In the genomic region with DNA sequence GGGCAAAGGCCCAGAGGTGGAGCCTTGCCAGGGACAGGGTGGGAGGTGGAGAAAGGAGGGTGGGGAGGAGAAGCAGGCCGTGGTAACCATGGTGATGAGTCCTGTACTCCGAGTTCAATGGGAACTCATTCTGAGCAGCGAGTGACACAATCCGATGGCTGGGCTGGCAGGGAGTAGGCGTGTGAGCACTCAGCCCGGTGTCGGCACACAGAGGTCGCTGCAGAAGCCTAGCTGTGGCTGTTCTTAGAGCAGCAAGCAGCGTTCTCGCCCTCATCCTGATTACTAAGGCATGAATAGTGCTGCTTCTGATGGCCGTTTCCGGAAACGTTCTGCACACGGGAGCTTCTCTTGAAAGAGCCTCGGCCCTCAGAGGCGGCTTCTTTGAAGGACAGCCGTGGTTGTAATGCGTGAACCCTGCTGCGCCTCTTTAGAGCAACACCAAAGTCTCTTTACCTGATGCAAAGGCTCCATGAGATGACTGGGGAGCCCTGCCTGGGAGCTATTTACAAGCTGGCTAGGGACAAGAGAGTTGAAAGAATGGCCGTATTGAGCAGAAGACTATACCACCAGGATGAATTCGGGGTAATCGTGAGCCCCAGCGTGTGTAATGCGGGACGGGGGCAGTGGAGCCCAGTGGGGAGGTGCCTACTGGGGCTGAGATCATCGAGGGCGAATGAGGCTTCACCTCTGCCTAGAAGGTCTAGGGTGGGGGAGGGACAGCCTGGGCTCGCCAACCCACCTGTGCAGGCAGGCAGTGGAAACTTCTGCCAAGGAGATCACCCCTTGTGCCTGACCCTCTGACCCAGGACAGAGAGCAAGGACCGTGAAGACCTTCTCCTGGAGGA, we compare ENCODE assay signal across 9 cellular contexts.
DNase-seq lines count a peak whose midpoint lies in the region; ATAC-seq, FAIRE-seq and TF ChIP-seq lines count a peak whose summit lies in the region.
"Had no signal": no experiment of that assay in that cellular context is flagged by ENCODE, and none has a peak within 500 bp of the region (broad histone marks: within the 10 kb centered on the region; RNA-seq: fewer than 3 reads in every experiment).

No MANE protein-coding gene starts in this region.

- TF ChIP-seq CTCF in K562 (IDR thresholded peaks at IDR 0.05 in 2 of 3, conservative IDR thresholded peaks at IDR 0.05 in 1 of 3; ENCODE audit: insufficient read depth in 2 of 3, low read depth in 1 of 3, low read length in 3 of 3) = no peak
- TF ChIP-seq CTCF in mesothelial cell of epicardium (IDR thresholded peaks at IDR 0.05; ENCODE audit: unreplicated experiment) = no peak
- no peak for TF ChIP-seq CTCF in esophagus squamous epithelium (IDR thresholded peaks at IDR 0.05)

- no peak overlapping the region for H3K27ac Mint-ChIP-seq in mesothelial cell of epicardium

- DNase-seq in Ammon's horn (ENCODE audit: low spot score) (peak; percentile 84), NCI-H1092 treated with DMSO at 0.1 percent for 48 hours (lab: John Stamatoyannopoulos, UW) (peak; percentile 78), K562 (ENCODE audit: extremely low read depth in 1 of 4, low spot score in 3 of 4) (peak in 1 of 4 experiments; percentile 12), mesothelial cell of epicardium (ENCODE audit: low spot score in 2 of 2, unreplicated experiment in 2 of 2) (no peak), esophagus squamous epithelium (lab: John Stamatoyannopoulos, UW) (no peak), GF-D8 (lab: John Stamatoyannopoulos, UW) (no peak), NOMO-1 treated with DMSO at 0.1 percent for 48 hours (lab: John Stamatoyannopoulos, UW; ENCODE audit: unreplicated experiment) (no peak)
- DNase-seq: NCI-H2081 treated with DMSO at 0.1 percent for 48 hours had no signal

- ATAC-seq in K562 = no peak
- no peak for ATAC-seq in GM21717 (IDR thresholded peaks at IDR 0.05; ENCODE audit: unreplicated experiment)

- CTCF ChIA-PET in K562 (lab: Yijun Ruan, JAX; ENCODE audit: low intra/inter-chr PET ratio) = no interaction called here

- intact Hi-C loops in K562 (cut with micrococcal nuclease) = no loop called here
- intact Hi-C loops in esophagus squamous epithelium (cut with DNase I) = no loop called here

- H2AFZ ChIP-seq in K562 (ENCODE audit: low read depth, low read length) = no peak overlapping the region

- no peaks in the 10 kb centered on the region for H3K9me3 ChIP-seq in K562 (replicated peaks; ENCODE audit: control insufficient read depth, insufficient read depth, low read depth, low read length)
- H3K9me3 ChIP-seq in esophagus squamous epithelium = no peaks in the 10 kb centered on the region

- 2% methylated on average over 29 of the region's 29 CpGs for WGBS in K562 (ENCODE audit: insufficient coverage, low coverage, missing lambda C conversion rate)
- WGBS in esophagus squamous epithelium, 2 donors = 5 to 12% methylated on average over 8 to 16 of the region's 29 CpGs

- H3K36me3 Mint-ChIP-seq in mesothelial cell of epicardium = no peaks in the 10 kb centered on the region

- H3K4me1 ChIP-seq in K562 (replicated peaks in 1 of 2; ENCODE audit: control insufficient read depth in 2 of 2, insufficient read depth in 2 of 2, low read length in 2 of 2) (peaks cover 0 to 3% of the 10 kb centered on the region in 2 experiments; a peak in 1 of 5 replicates), esophagus squamous epithelium (peaks cover 0 to 6% (median 0%) of the 10 kb centered on the region in 3 donors)

- peaks cover 75% of the 10 kb centered on the region for H3K27me3 Mint-ChIP-seq in mesothelial cell of epicardium (ENCODE audit: low read depth)

- peak overlapping the region; percentile 1 for H3K4me3 Mint-ChIP-seq in mesothelial cell of epicardium

- TF ChIP-seq RAD21 in K562 (CRISPR knock-in tag; conservative IDR thresholded peaks at IDR 0.05 in 1 of 2, IDR thresholded peaks at IDR 0.05 in 1 of 2) = no peak

- no peak for TF ChIP-seq EP300 in K562 (IDR thresholded peaks at IDR 0.05; ENCODE audit: low read length)

- no peak for FAIRE-seq in K562 (lab: Jason Lieb, UNC)

- peaks cover 16% of the 10 kb centered on the region for H3K4me1 Mint-ChIP-seq in mesothelial cell of epicardium

- no TSS peak for BruUV-seq in K562 (replicated peaks; lab: Mats Ljungman, UMichigan)

- H3K27ac ChIP-seq in K562 (ENCODE audit: extremely low read depth, low read depth, low read length) (no peak overlapping the region), esophagus squamous epithelium (no peak overlapping the region)

- no peak overlapping the region for H3K4me2 ChIP-seq in K562 (ENCODE audit: insufficient read depth, low read length)

- H4K20me1 ChIP-seq in K562 (replicated peaks; ENCODE audit: control insufficient read depth, insufficient read depth, low read length) = peaks cover 12% of the 10 kb centered on the region; the same call in 1 of the 2 replicates

- H3K79me2 ChIP-seq in K562 (ENCODE audit: control insufficient read depth, insufficient read depth, low read length) = no peaks in the 10 kb centered on the region

- POLR2A ChIA-PET in K562 (lab: Yijun Ruan, JAX) = interaction anchor here (0.7 kb wide), 1 partner anchor 21 kb away, joined by 3 read pairs; no protein-coding TSS in a partner anchor

- H3K27me3 ChIP-seq in K562 (ENCODE audit: control insufficient read depth in 2 of 2, insufficient read depth in 2 of 2, low read length in 2 of 2) (peaks cover 19 to 67% of the 10 kb centered on the region in 2 experiments), esophagus squamous epithelium (peaks cover 0 to 98% (median 6%) of the 10 kb centered on the region in 4 donors)

- H3K9me1 ChIP-seq in K562 (ENCODE audit: control insufficient read depth, insufficient read depth, low read length) = peaks cover 3% of the 10 kb centered on the region

- no peaks in the 10 kb centered on the region for H3K9me3 Mint-ChIP-seq in mesothelial cell of epicardium

- in situ Hi-C loops in K562 (cut with MboI) = no loop called here

- TF ChIP-seq POLR2A in K562 (conservative IDR thresholded peaks at IDR 0.05) = no peak
- no peak for TF ChIP-seq POLR2A in esophagus squamous epithelium (IDR thresholded peaks at IDR 0.05)

- peak overlapping the region in 1 of 2 experiments; percentile 10; a peak in 1 of 4 replicates for H3K9ac ChIP-seq in K562 (ENCODE audit: insufficient read depth in 1 of 2, low read depth in 2 of 2, low read length in 2 of 2)

- H3K4me3 ChIP-seq in K562 (no peak overlapping the region), esophagus squamous epithelium (no peak overlapping the region)

- no peaks in the 10 kb centered on the region for H3K36me3 ChIP-seq in K562 (ENCODE audit: control insufficient read depth, insufficient read depth, low read length)
- no peaks in the 10 kb centered on the region for H3K36me3 ChIP-seq in esophagus squamous epithelium

TF ChIP-seq in K562, 482 proteins besides CTCF, POLR2A, EP300 and RAD21:
- TF ChIP-seq MEF2A (IDR thresholded peaks at IDR 0.05; ENCODE audit: control insufficient read depth, low read depth, low read length) (no peak), KLF10 (CRISPR knock-in tag; IDR thresholded peaks at IDR 0.05) (no peak), RBM25 (IDR thresholded peaks at IDR 0.05; ENCODE audit: low read depth, low read length, severe bottlenecking) (no peak), HMGN3 (IDR thresholded peaks at IDR 0.05; ENCODE audit: borderline replicate concordance, extremely low read depth, insufficient read length, low read depth, low read length) (no peak), RFX1 (IDR thresholded peaks at IDR 0.05) (peak; percentile 74)
- TF ChIP-seq, protein P1, sequence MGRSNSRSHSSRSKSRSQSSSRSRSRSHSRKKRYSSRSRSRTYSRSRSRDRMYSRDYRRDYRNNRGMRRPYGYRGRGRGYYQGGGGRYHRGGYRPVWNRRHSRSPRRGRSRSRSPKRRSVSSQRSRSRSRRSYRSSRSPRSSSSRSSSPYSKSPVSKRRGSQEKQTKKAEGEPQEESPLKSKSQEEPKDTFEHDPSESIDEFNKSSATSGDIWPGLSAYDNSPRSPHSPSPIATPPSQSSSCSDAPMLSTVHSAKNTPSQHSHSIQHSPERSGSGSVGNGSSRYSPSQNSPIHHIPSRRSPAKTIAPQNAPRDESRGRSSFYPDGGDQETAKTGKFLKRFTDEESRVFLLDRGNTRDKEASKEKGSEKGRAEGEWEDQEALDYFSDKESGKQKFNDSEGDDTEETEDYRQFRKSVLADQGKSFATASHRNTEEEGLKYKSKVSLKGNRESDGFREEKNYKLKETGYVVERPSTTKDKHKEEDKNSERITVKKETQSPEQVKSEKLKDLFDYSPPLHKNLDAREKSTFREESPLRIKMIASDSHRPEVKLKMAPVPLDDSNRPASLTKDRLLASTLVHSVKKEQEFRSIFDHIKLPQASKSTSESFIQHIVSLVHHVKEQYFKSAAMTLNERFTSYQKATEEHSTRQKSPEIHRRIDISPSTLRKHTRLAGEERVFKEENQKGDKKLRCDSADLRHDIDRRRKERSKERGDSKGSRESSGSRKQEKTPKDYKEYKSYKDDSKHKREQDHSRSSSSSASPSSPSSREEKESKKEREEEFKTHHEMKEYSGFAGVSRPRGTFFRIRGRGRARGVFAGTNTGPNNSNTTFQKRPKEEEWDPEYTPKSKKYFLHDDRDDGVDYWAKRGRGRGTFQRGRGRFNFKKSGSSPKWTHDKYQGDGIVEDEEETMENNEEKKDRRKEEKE (IDR thresholded peaks at IDR 0.05; ENCODE audit: borderline replicate concordance in 1 of 2, control insufficient read depth in 1 of 2, low read depth in 2 of 2, low read length in 1 of 2) = no peak

Comparison
In these comparisons a context has a peak if more than half of its experiments do, and no peak if none do; other contexts are left out.
1. DNase-seq: peak in Ammon's horn (single experiment) and NCI-H1092 treated with DMSO at 0.1 percent for 48 hours (single experiment); none in mesothelial cell of epicardium (0 of 2), esophagus squamous epithelium (single experiment), GF-D8 (single experiment) and NOMO-1 treated with DMSO at 0.1 percent for 48 hours (single experiment).